In genomic region chr7:37039131-37039719, GRCh38 we compare ENCODE assay signal across 28 cellular contexts.
"Had no signal": no experiment of that assay in that cellular context is flagged by ENCODE, and none has a peak within 500 bp of the region (broad histone marks: within the 10 kb centered on the region; RNA-seq: fewer than 3 reads in every experiment).

No MANE protein-coding gene starts in this region.

- H3K4me1 Mint-ChIP-seq: activated naive CD4-positive, alpha-beta T cell treated with anti-CD3 and anti-CD28 coated beads, Interleukin-2, amount 10 ng/mL, durations not matched to agents 7 days and 5 days; activated naive CD8-positive, alpha-beta T cell treated with anti-CD3 and anti-CD28 coated beads, Interleukin-2, amount 10 ng/mL, durations not matched to agents 7 days and 5 days had no signal

- H3K4me3 ChIP-seq: ascending aorta, breast epithelium, cardiac muscle cell, colonic mucosa, gastrocnemius medialis, heart left ventricle had no signal

- H3K36me3 ChIP-seq: ascending aorta, breast epithelium, cardiac muscle cell, colonic mucosa, gastrocnemius medialis, heart left ventricle had no signal

- H3K27ac Mint-ChIP-seq: activated CD4-positive, alpha-beta memory T cell treated with anti-CD3 and anti-CD28 coated beads for 36 hours; activated CD4-positive, alpha-beta T cell treated with anti-CD3 and anti-CD28 coated beads for 36 hours; activated CD4-positive, alpha-beta T cell treated with anti-CD3 and anti-CD28 coated beads, Interleukin-2, amount 10 ng/mL, durations not matched to agents 24 days and 14 days; activated naive CD4-positive, alpha-beta T cell treated with anti-CD3 and anti-CD28 coated beads, Interleukin-2, amount 10 ng/mL, durations not matched to agents 7 days and 5 days; activated naive CD8-positive, alpha-beta T cell treated with anti-CD3 and anti-CD28 coated beads, Interleukin-2, amount 10 ng/mL, durations not matched to agents 7 days and 5 days; activated T-cell treated with anti-CD3 and anti-CD28 coated beads, Interleukin-2, amount 50 U/mL, for 24 hours; activated T-cell treated with anti-CD3 and anti-CD28 coated beads, Interleukin-2, amount 50 U/mL, for 72 hours; brain had no signal

- H3K27me3 Mint-ChIP-seq: activated CD4-positive, alpha-beta memory T cell treated with anti-CD3 and anti-CD28 coated beads for 36 hours; activated CD4-positive, alpha-beta T cell treated with anti-CD3 and anti-CD28 coated beads for 36 hours; activated CD4-positive, alpha-beta T cell treated with anti-CD3 and anti-CD28 coated beads, Interleukin-2, amount 10 ng/mL, durations not matched to agents 24 days and 14 days; activated naive CD4-positive, alpha-beta T cell treated with anti-CD3 and anti-CD28 coated beads, Interleukin-2, amount 10 ng/mL, durations not matched to agents 7 days and 5 days; activated naive CD8-positive, alpha-beta T cell treated with anti-CD3 and anti-CD28 coated beads, Interleukin-2, amount 10 ng/mL, durations not matched to agents 7 days and 5 days; activated T-cell treated with anti-CD3 and anti-CD28 coated beads, Interleukin-2, amount 50 U/mL, for 24 hours had no signal

- DNase-seq: activated CD4-positive, alpha-beta memory T cell treated with anti-CD3 and anti-CD28 coated beads for 36 hours; activated CD4-positive, alpha-beta T cell treated with anti-CD3 and anti-CD28 coated beads for 36 hours; activated CD4-positive, alpha-beta T cell treated with anti-CD3 and anti-CD28 coated beads, Interleukin-2, amount 10 ng/mL, durations not matched to agents 24 days and 14 days; activated CD4-positive, CD25-positive, alpha-beta regulatory T cell; activated CD4-positive, CD25-positive, alpha-beta regulatory T cell treated with anti-CD3 and anti-CD28 coated beads, Interleukin-2, amount 50 U/mL, for 72 hours; activated CD8-positive, alpha-beta memory T cell treated with anti-CD3 and anti-CD28 coated beads, Interleukin-2, amount 50 U/mL, for 48 hours; activated gamma-delta T cell; activated naive CD4-positive, alpha-beta T cell; activated naive CD4-positive, alpha-beta T cell treated with anti-CD3 and anti-CD28 coated beads, Interleukin-2, amount 10 ng/mL, durations not matched to agents 7 days and 5 days; activated naive CD8-positive, alpha-beta T cell treated with anti-CD3 and anti-CD28 coated beads, Interleukin-2, amount 10 ng/mL, durations not matched to agents 7 days and 5 days; activated T-cell treated with anti-CD3 and anti-CD28 coated beads for 4 hours; activated T-cell treated with anti-CD3 and anti-CD28 coated beads, Interleukin-2, amount 50 U/mL, for 24 hours; activated T-cell treated with anti-CD3 and anti-CD28 coated beads, Interleukin-2, amount 50 U/mL, for 72 hours; central memory CD4-positive, alpha-beta T cell; cerebellar nuclear complex; colonic mucosa; effector CD8-positive, alpha-beta T cell; foreskin fibroblast; gastrocnemius medialis; glutamatergic neuron; heart left ventricle; T-helper 2 cell had no signal

- H3K4me3 Mint-ChIP-seq: activated CD4-positive, alpha-beta memory T cell treated with anti-CD3 and anti-CD28 coated beads for 36 hours; activated CD4-positive, alpha-beta T cell treated with anti-CD3 and anti-CD28 coated beads for 36 hours; activated CD4-positive, alpha-beta T cell treated with anti-CD3 and anti-CD28 coated beads, Interleukin-2, amount 10 ng/mL, durations not matched to agents 24 days and 14 days; activated naive CD4-positive, alpha-beta T cell treated with anti-CD3 and anti-CD28 coated beads, Interleukin-2, amount 10 ng/mL, durations not matched to agents 7 days and 5 days; activated naive CD8-positive, alpha-beta T cell treated with anti-CD3 and anti-CD28 coated beads, Interleukin-2, amount 10 ng/mL, durations not matched to agents 7 days and 5 days; activated T-cell treated with anti-CD3 and anti-CD28 coated beads, Interleukin-2, amount 50 U/mL, for 24 hours; activated T-cell treated with anti-CD3 and anti-CD28 coated beads, Interleukin-2, amount 50 U/mL, for 72 hours; brain had no signal

- H3K9me3 ChIP-seq: ascending aorta, colonic mucosa had no signal

- H3K27ac ChIP-seq: ascending aorta, breast epithelium, cardiac muscle cell, colonic mucosa, gastrocnemius medialis, heart left ventricle had no signal

- H3K4me1 ChIP-seq: ascending aorta, breast epithelium, colonic mucosa, gastrocnemius medialis had no signal

- H3K27me3 ChIP-seq: ascending aorta, breast epithelium, cardiac muscle cell, colonic mucosa, gastrocnemius medialis, heart left ventricle had no signal

- ATAC-seq: activated CD4-positive, alpha-beta T cell treated with anti-CD3 and anti-CD28 coated beads for 36 hours; activated T-cell treated with anti-CD3 and anti-CD28 coated beads, Interleukin-2, amount 50 U/mL, for 72 hours; esophagus mucosa; gastrocnemius medialis; heart left ventricle had no signal

- FAIRE-seq: endometrium had no signal
